In genomic region chr10:101489355-101489754, GRCh38 we compare ENCODE assay signal across 11 cellular contexts.
DNase-seq lines count a peak whose midpoint lies in the region; ATAC-seq and TF ChIP-seq lines count a peak whose summit lies in the region.
"Had no signal": no experiment of that assay in that cellular context is flagged by ENCODE, and none has a peak within 500 bp of the region (broad histone marks: within the 10 kb centered on the region; RNA-seq: fewer than 3 reads in every experiment).

No MANE protein-coding gene starts in this region.

- H3K27me3 Mint-ChIP-seq in T-helper 2 cell treated with Interferon-gamma antibody and Interleukin-4, amounts not matched to agents 5 μg/mL and 100 μg/mL, for 36 hours (ENCODE audit: low read depth), result peaks cover 9% of the 10 kb centered on the region

- DNase-seq in HEK293T (ENCODE audit: extremely low spot score) (peak; percentile 42), NCI-H1436 (lab: John Stamatoyannopoulos, UW) (peak; percentile 49), RWPE1 (ENCODE audit: low spot score) (peak; percentile 21), iris pigment epithelial cell (ENCODE audit: low read depth) (peak; percentile 86)
- DNase-seq in T-helper 2 cell treated with Interferon-gamma antibody and Interleukin-4, amounts not matched to agents 5 μg/mL and 100 μg/mL, for 36 hours (ENCODE audit: low spot score), result no peak
- no peak for DNase-seq in stimulated activated CD4-positive, alpha-beta T cell treated with anti-CD3 and anti-CD28 coated beads, Interleukin-4, amount 100 ng/mL, for 24 hours
- no peak for DNase-seq in activated T-cell treated with anti-CD3 and anti-CD28 coated beads, Interleukin-2, amount 50 U/mL, for 1 hour
- DNase-seq: activated effector memory CD4-positive, alpha-beta T cell treated with Interleukin-2 at 50 U/mL for 16 hours had no signal

- CTCF ChIA-PET in HEK293T (lab: Yijun Ruan, JAX), result interaction anchor here (0.5 kb wide), 1 partner anchor 432 kb away, joined by 4 read pairs; no protein-coding TSS in a partner anchor
- CTCF ChIA-PET in RWPE1 (lab: Yijun Ruan, JAX), result interaction anchor here (0.7 to 1.7 kb wide), 4 partner anchors 15 to 275 kb away, joined by 3 to 5 read pairs (median 4); no protein-coding TSS in a partner anchor

- TF ChIP-seq CTCF in RWPE1 (conservative IDR thresholded peaks at IDR 0.05; ENCODE audit: low read depth), result no peak

- no peaks in the 10 kb centered on the region for H3K36me3 Mint-ChIP-seq in T-helper 2 cell treated with Interferon-gamma antibody and Interleukin-4, amounts not matched to agents 5 μg/mL and 100 μg/mL, for 36 hours (ENCODE audit: low read depth)

- no peak overlapping the region for H3K27ac Mint-ChIP-seq in T-helper 2 cell treated with Interferon-gamma antibody and Interleukin-4, amounts not matched to agents 5 μg/mL and 100 μg/mL, for 36 hours

- ATAC-seq in HG03442 (IDR thresholded peaks at IDR 0.05; ENCODE audit: unreplicated experiment), result no peak

- no peak overlapping the region for H3K4me3 Mint-ChIP-seq in T-helper 2 cell treated with Interferon-gamma antibody and Interleukin-4, amounts not matched to agents 5 μg/mL and 100 μg/mL, for 36 hours

- H3K9me3 Mint-ChIP-seq in T-helper 2 cell treated with Interferon-gamma antibody and Interleukin-4, amounts not matched to agents 5 μg/mL and 100 μg/mL, for 36 hours, result no peaks in the 10 kb centered on the region

- no peak overlapping the region for H3K27ac ChIP-seq in RWPE1
- H3K27ac ChIP-seq: hepatocyte, VCaP had no signal

- H3K4me1 Mint-ChIP-seq in T-helper 2 cell treated with Interferon-gamma antibody and Interleukin-4, amounts not matched to agents 5 μg/mL and 100 μg/mL, for 36 hours (ENCODE audit: low read depth), result no peaks in the 10 kb centered on the region

- POLR2A ChIA-PET in HEK293T (lab: Yijun Ruan, JAX), result interaction anchor here (0.6 to 1.4 kb wide), 3 partner anchors 89 to 197 kb away, joined by 3 read pairs; no protein-coding TSS in a partner anchor
- POLR2A ChIA-PET in RWPE1 (lab: Yijun Ruan, JAX; ENCODE audit: low non-redundant PET), result no interaction called here

TF ChIP-seq in HEK293T, 16 proteins besides CTCF, POLR2A, EP300 and RAD21:
- TF ChIP-seq SP1 (IDR thresholded peaks at IDR 0.05) (no peak), ELF4 (IDR thresholded peaks at IDR 0.05) (no peak), FOXM1 (IDR thresholded peaks at IDR 0.05; ENCODE audit: borderline replicate concordance) (no peak), L3MBTL2 (conservative IDR thresholded peaks at IDR 0.05) (no peak), PKNOX1 (IDR thresholded peaks at IDR 0.05) (0 out of 2 replicates have a peak, but pooled peaks have one; percentile 3), ZNF384 (IDR thresholded peaks at IDR 0.05) (no peak), HDGF (IDR thresholded peaks at IDR 0.05; ENCODE audit: borderline replicate concordance) (no peak), NFRKB (IDR thresholded peaks at IDR 0.05) (no peak), CTBP1 (IDR thresholded peaks at IDR 0.05; ENCODE audit: borderline replicate concordance) (0 out of 2 replicates have a peak, but pooled peaks have one; percentile 25), BHLHE40 (IDR thresholded peaks at IDR 0.05; ENCODE audit: borderline replicate concordance) (no peak), SUZ12 (IDR thresholded peaks at IDR 0.05) (no peak), TARDBP (IDR thresholded peaks at IDR 0.05) (peak; percentile 55; the same call in 1 of the 2 replicates), ARNT (IDR thresholded peaks at IDR 0.05) (peak; percentile 37; the same call in 1 of the 2 replicates), LEF1 (IDR thresholded peaks at IDR 0.05; ENCODE audit: borderline replicate concordance) (no peak), FOXA1 (IDR thresholded peaks at IDR 0.05) (no peak), FOXK2 (IDR thresholded peaks at IDR 0.05) (no peak)

Comparison
In these comparisons a context has a peak if more than half of its experiments do, and no peak if none do; other contexts are left out.
1. DNase-seq: peak in HEK293T (single experiment), NCI-H1436 (single experiment), RWPE1 (single experiment) and iris pigment epithelial cell (single experiment); none in T-helper 2 cell treated with Interferon-gamma antibody and Interleukin-4, amounts not matched to agents 5 μg/mL and 100 μg/mL, for 36 hours (single experiment), stimulated activated CD4-positive, alpha-beta T cell treated with anti-CD3 and anti-CD28 coated beads, Interleukin-4, amount 100 ng/mL, for 24 hours (single experiment) and activated T-cell treated with anti-CD3 and anti-CD28 coated beads, Interleukin-2, amount 50 U/mL, for 1 hour (single experiment).